In the genomic region with DNA sequence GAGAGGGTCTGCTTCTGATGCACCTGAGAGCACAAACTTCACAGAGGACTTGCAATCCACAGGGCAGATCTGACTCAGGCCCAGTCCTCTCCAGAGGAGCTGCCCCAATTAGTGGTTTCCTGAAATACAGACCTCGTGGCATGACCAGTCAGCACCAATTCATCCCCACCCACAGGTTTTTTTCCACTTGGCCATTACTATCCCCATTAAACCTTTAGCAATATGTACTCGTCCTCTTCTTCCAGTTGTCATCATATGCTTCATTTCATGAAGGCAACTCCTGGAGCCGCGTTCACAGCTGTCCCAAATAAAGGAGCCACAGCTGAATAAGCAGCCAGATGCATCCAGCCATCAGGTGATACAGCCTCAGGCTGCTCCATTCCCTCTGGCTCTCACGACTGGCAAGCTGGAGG, we compare ENCODE assay signal across 11 cellular contexts.
DNase-seq lines count a peak whose midpoint lies in the region; ATAC-seq and TF ChIP-seq lines count a peak whose summit lies in the region.
"Had no signal": no experiment of that assay in that cellular context is flagged by ENCODE, and none has a peak within 500 bp of the region (broad histone marks: within the 10 kb centered on the region; RNA-seq: fewer than 3 reads in every experiment).

No MANE protein-coding gene starts in this region.

- H3K36me3 Mint-ChIP-seq in HFFc6 (ENCODE audit: low read depth), result peaks cover 11% of the 10 kb centered on the region

- H3K4me1 Mint-ChIP-seq in HFFc6 (ENCODE audit: low read depth), result peaks cover 53% of the 10 kb centered on the region

- peak overlapping the region; percentile 64 for H3K4me3 Mint-ChIP-seq in HFFc6
- H3K4me3 Mint-ChIP-seq: type B pancreatic cell had no signal

- no peaks in the 10 kb centered on the region for H3K9me3 Mint-ChIP-seq in HFFc6

- H3K27ac Mint-ChIP-seq in HFFc6, result peak overlapping the region; percentile 84
- H3K27ac Mint-ChIP-seq: type B pancreatic cell had no signal

- DNase-seq in AG08396 (ENCODE audit: low spot score) (peak; percentile 44), HFFc6 (peak; percentile 77), SW 1271 (lab: John Stamatoyannopoulos, UW) (peak; percentile 37 to 69), glomerular visceral epithelial cell (ENCODE audit: extremely low spot score) (peak; percentile 14), NCI-H510A (lab: John Stamatoyannopoulos, UW) (no peak)
- no peak for DNase-seq in stimulated activated CD4-positive, alpha-beta T cell treated with anti-CD3 and anti-CD28 coated beads, Interleukin-1b, Interleukin-23, amount 100 ng/mL, for 48 hours
- DNase-seq: C1 segment of cervical spinal cord, NCI-H2227 treated with DMSO at 0.1 percent for 48 hours had no signal

- ATAC-seq in HG02610 (IDR thresholded peaks at IDR 0.05; ENCODE audit: unreplicated experiment), result no peak
- ATAC-seq in GM21381 (IDR thresholded peaks at IDR 0.05; ENCODE audit: unreplicated experiment), result no peak

- no peak for TF ChIP-seq CTCF in HFFc6 (IDR thresholded peaks at IDR 0.05)

- H3K27me3 Mint-ChIP-seq in HFFc6 (ENCODE audit: insufficient read depth), result no peaks in the 10 kb centered on the region
- H3K27me3 Mint-ChIP-seq: type B pancreatic cell had no signal

Comparison
In these comparisons a context has a peak if more than half of its experiments do, and no peak if none do; other contexts are left out.
1. DNase-seq: peak in AG08396 (single experiment), HFFc6 (single experiment), SW 1271 (2 of 2) and glomerular visceral epithelial cell (single experiment); none in stimulated activated CD4-positive, alpha-beta T cell treated with anti-CD3 and anti-CD28 coated beads, Interleukin-1b, Interleukin-23, amount 100 ng/mL, for 48 hours (single experiment) and NCI-H510A (single experiment).